1 cellular context compared by ENCODE assay signal in the genomic region with DNA sequence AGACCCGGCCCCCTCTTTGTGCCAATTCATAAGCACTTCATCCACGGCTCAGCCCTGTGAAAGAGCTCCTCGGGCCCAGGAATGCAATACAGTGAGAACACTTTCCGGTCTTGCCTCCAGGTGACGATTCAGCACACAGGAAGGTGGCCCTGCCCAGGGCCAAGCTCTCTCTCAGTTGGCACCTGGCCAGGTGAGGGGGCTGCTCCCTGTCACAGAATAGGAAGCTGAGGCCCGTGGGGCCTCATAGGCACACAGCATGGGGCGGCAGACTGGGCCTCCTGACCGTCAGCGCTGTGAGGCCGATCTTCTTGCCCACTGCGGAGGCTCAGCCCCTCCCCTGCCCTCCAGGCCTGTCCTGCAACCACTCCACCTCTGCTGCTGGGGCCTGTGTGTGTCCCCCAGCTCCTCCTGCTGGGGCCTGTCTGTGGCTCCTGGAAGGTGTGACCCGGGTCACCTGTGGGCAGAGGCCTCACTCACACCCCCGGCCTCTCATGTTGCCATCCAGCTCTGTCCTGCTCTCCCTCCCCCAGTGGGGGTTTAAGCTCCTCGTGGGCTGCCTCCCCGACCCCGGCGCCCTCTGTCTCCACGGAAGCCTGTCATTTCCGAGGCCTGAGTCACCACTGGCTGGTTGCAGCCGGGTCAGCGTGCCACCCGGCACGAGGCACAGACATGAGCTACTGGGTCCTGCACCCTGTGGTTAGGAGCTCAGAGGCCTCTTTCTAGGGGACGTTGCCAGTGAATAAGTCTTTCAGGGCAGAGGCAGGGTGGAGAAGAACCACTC.
TF ChIP-seq lines count a peak whose summit lies in the region.

No MANE protein-coding gene starts in this region.

TF ChIP-seq in HepG2, 621 proteins besides CTCF, POLR2A, EP300 and RAD21 (continued from another document and continues in another):
- TF ChIP-seq MXD3 (CRISPR knock-in tag; IDR thresholded peaks at IDR 0.05) (no peak), HMG20A (CRISPR knock-in tag; IDR thresholded peaks at IDR 0.05; ENCODE audit: borderline replicate concordance) (peak; percentile 59; the same call in 1 of the 2 replicates), ZMYM4 (CRISPR knock-in tag; IDR thresholded peaks at IDR 0.05) (no peak), ZNF510 (CRISPR knock-in tag; IDR thresholded peaks at IDR 0.05; ENCODE audit: low read depth) (no peak), HOXD1 (CRISPR knock-in tag; IDR thresholded peaks at IDR 0.05) (no peak; the same call in 1 of the 2 replicates), ZNF513 (CRISPR knock-in tag; conservative IDR thresholded peaks at IDR 0.05) (no peak), ZNF614 (CRISPR knock-in tag; IDR thresholded peaks at IDR 0.05; ENCODE audit: borderline replicate concordance) (0 out of 2 replicates have a peak, but pooled peaks have one; percentile 68), FOXC1 (CRISPR knock-in tag; IDR thresholded peaks at IDR 0.05; ENCODE audit: borderline replicate concordance) (no peak), ZNF382 (CRISPR knock-in tag; IDR thresholded peaks at IDR 0.05; ENCODE audit: borderline replicate concordance) (no peak), ZNF18 (CRISPR knock-in tag; IDR thresholded peaks at IDR 0.05; ENCODE audit: insufficient replicate concordance) (peak; percentile 69), ZNF124 (CRISPR knock-in tag; IDR thresholded peaks at IDR 0.05) (0 out of 2 replicates have a peak, but pooled peaks have one; percentile 9), IRF2 (CRISPR knock-in tag; IDR thresholded peaks at IDR 0.05) (no peak), ZNF674 (CRISPR knock-in tag; IDR thresholded peaks at IDR 0.05; ENCODE audit: low read depth) (no peak), ZNF337 (CRISPR knock-in tag; IDR thresholded peaks at IDR 0.05; ENCODE audit: borderline replicate concordance, low read depth) (peak; percentile 58; the same call in 1 of the 2 replicates), FIP1L1 (IDR thresholded peaks at IDR 0.05; ENCODE audit: borderline replicate concordance, insufficient read depth, low read depth, low read length) (0 out of 2 replicates have a peak, but pooled peaks have one; percentile 10), PBX2 (CRISPR knock-in tag; IDR thresholded peaks at IDR 0.05) (no peak), PHF5A (CRISPR knock-in tag; IDR thresholded peaks at IDR 0.05; ENCODE audit: low read depth, unreplicated experiment) (no peak), SKI (IDR thresholded peaks at IDR 0.05; ENCODE audit: partially characterized antibody) (peak; percentile 76), FOXM1 (CRISPR knock-in tag; IDR thresholded peaks at IDR 0.05) (no peak), SAP130 (CRISPR knock-in tag; IDR thresholded peaks at IDR 0.05; ENCODE audit: low read depth) (peak; percentile 83), FOXA3 (CRISPR knock-in tag; IDR thresholded peaks at IDR 0.05) (peak; percentile 28; the same call in 1 of the 2 replicates), ZFP62 (CRISPR knock-in tag; IDR thresholded peaks at IDR 0.05) (no peak), ARID5B (CRISPR knock-in tag; IDR thresholded peaks at IDR 0.05) (peak; percentile 75), TSC22D2 (CRISPR knock-in tag; IDR thresholded peaks at IDR 0.05; ENCODE audit: borderline replicate concordance) (no peak; the same call in 1 of the 2 replicates)
- TF ChIP-seq, protein P1, sequence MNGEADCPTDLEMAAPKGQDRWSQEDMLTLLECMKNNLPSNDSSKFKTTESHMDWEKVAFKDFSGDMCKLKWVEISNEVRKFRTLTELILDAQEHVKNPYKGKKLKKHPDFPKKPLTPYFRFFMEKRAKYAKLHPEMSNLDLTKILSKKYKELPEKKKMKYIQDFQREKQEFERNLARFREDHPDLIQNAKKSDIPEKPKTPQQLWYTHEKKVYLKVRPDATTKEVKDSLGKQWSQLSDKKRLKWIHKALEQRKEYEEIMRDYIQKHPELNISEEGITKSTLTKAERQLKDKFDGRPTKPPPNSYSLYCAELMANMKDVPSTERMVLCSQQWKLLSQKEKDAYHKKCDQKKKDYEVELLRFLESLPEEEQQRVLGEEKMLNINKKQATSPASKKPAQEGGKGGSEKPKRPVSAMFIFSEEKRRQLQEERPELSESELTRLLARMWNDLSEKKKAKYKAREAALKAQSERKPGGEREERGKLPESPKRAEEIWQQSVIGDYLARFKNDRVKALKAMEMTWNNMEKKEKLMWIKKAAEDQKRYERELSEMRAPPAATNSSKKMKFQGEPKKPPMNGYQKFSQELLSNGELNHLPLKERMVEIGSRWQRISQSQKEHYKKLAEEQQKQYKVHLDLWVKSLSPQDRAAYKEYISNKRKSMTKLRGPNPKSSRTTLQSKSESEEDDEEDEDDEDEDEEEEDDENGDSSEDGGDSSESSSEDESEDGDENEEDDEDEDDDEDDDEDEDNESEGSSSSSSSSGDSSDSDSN (CRISPR knock-in tag; IDR thresholded peaks at IDR 0.05) = peak; percentile 65
- TF ChIP-seq, protein P2, sequence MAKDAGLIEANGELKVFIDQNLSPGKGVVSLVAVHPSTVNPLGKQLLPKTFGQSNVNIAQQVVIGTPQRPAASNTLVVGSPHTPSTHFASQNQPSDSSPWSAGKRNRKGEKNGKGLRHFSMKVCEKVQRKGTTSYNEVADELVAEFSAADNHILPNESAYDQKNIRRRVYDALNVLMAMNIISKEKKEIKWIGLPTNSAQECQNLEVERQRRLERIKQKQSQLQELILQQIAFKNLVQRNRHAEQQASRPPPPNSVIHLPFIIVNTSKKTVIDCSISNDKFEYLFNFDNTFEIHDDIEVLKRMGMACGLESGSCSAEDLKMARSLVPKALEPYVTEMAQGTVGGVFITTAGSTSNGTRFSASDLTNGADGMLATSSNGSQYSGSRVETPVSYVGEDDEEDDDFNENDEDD (CRISPR knock-in tag; IDR thresholded peaks at IDR 0.05; ENCODE audit: borderline replicate concordance) = peak; percentile 18; the same call in 1 of the 2 replicates
- TF ChIP-seq, protein P3, sequence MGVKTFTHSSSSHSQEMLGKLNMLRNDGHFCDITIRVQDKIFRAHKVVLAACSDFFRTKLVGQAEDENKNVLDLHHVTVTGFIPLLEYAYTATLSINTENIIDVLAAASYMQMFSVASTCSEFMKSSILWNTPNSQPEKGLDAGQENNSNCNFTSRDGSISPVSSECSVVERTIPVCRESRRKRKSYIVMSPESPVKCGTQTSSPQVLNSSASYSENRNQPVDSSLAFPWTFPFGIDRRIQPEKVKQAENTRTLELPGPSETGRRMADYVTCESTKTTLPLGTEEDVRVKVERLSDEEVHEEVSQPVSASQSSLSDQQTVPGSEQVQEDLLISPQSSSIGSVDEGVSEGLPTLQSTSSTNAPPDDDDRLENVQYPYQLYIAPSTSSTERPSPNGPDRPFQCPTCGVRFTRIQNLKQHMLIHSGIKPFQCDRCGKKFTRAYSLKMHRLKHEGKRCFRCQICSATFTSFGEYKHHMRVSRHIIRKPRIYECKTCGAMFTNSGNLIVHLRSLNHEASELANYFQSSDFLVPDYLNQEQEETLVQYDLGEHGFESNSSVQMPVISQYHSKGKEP (CRISPR knock-in tag; IDR thresholded peaks at IDR 0.05) = no peak; the same call in 1 of the 2 replicates
- TF ChIP-seq, protein P4, sequence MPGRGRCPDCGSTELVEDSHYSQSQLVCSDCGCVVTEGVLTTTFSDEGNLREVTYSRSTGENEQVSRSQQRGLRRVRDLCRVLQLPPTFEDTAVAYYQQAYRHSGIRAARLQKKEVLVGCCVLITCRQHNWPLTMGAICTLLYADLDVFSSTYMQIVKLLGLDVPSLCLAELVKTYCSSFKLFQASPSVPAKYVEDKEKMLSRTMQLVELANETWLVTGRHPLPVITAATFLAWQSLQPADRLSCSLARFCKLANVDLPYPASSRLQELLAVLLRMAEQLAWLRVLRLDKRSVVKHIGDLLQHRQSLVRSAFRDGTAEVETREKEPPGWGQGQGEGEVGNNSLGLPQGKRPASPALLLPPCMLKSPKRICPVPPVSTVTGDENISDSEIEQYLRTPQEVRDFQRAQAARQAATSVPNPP (CRISPR knock-in tag; IDR thresholded peaks at IDR 0.05) = no peak
- TF ChIP-seq, protein P5, sequence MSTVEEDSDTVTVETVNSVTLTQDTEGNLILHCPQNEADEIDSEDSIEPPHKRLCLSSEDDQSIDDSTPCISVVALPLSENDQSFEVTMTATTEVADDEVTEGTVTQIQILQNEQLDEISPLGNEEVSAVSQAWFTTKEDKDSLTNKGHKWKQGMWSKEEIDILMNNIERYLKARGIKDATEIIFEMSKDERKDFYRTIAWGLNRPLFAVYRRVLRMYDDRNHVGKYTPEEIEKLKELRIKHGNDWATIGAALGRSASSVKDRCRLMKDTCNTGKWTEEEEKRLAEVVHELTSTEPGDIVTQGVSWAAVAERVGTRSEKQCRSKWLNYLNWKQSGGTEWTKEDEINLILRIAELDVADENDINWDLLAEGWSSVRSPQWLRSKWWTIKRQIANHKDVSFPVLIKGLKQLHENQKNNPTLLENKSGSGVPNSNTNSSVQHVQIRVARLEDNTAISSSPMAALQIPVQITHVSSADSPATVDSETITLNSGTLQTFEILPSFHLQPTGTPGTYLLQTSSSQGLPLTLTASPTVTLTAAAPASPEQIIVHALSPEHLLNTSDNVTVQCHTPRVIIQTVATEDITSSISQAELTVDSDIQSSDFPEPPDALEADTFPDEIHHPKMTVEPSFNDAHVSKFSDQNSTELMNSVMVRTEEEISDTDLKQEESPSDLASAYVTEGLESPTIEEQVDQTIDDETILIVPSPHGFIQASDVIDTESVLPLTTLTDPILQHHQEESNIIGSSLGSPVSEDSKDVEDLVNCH (CRISPR knock-in tag; IDR thresholded peaks at IDR 0.05) = no peak
- TF ChIP-seq, protein P6, sequence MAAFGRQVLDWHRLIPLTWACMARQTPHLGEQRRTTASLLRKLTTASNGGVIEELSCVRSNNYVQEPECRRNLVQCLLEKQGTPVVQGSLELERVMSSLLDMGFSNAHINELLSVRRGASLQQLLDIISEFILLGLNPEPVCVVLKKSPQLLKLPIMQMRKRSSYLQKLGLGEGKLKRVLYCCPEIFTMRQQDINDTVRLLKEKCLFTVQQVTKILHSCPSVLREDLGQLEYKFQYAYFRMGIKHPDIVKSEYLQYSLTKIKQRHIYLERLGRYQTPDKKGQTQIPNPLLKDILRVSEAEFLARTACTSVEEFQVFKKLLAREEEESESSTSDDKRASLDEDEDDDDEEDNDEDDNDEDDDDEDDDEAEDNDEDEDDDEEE (CRISPR knock-in tag; IDR thresholded peaks at IDR 0.05) = 0 out of 2 replicates have a peak, but pooled peaks have one; percentile 28
